1 cellular context compared by ENCODE assay signal in genomic region chr16:67388591-67388990, GRCh38.
TF ChIP-seq lines count a peak whose summit lies in the region.

No MANE protein-coding gene starts in this region.

TF ChIP-seq in H1, 55 proteins besides CTCF, POLR2A, EP300 and RAD21:
- TF ChIP-seq RFX5 (IDR thresholded peaks at IDR 0.05; ENCODE audit: borderline replicate concordance, low read depth, low read length) (no peak), SIN3A (conservative IDR thresholded peaks at IDR 0.05 in 1 of 2, IDR thresholded peaks at IDR 0.05 in 1 of 2; ENCODE audit: low read depth in 1 of 2, low read length in 2 of 2) (no peak), RBBP5 (IDR thresholded peaks at IDR 0.05; ENCODE audit: borderline replicate concordance, low read depth, low read length) (no peak), NANOG (IDR thresholded peaks at IDR 0.05; ENCODE audit: insufficient read depth, low read depth, low read length, poor library complexity, severe bottlenecking) (no peak), TBP (IDR thresholded peaks at IDR 0.05; ENCODE audit: low read depth, low read length) (no peak)
TF ChIP-seq in H1: peak in this region for 0.
